ENCODE assay signal across 1 cellular context in genomic region chr19:18683109-18683954, GRCh38.
TF ChIP-seq lines count a peak whose summit lies in the region.

Gene CRTC1, plus strand, starts transcription at chr19:18683680. Its CDS starts 23 bp downstream, at chr19:18683703.

TF ChIP-seq in HepG2, 621 proteins besides CTCF, POLR2A, EP300 and RAD21 (continued from another document and continues in another):
- no peak for TF ChIP-seq ATF6 (CRISPR knock-in tag; conservative IDR thresholded peaks at IDR 0.05)
- TF ChIP-seq CREBL2 (CRISPR knock-in tag; IDR thresholded peaks at IDR 0.05; ENCODE audit: borderline replicate concordance), result peak; percentile 27; the same call in 1 of the 2 replicates
- TF ChIP-seq, protein P1, sequence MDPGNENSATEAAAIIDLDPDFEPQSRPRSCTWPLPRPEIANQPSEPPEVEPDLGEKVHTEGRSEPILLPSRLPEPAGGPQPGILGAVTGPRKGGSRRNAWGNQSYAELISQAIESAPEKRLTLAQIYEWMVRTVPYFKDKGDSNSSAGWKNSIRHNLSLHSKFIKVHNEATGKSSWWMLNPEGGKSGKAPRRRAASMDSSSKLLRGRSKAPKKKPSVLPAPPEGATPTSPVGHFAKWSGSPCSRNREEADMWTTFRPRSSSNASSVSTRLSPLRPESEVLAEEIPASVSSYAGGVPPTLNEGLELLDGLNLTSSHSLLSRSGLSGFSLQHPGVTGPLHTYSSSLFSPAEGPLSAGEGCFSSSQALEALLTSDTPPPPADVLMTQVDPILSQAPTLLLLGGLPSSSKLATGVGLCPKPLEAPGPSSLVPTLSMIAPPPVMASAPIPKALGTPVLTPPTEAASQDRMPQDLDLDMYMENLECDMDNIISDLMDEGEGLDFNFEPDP (CRISPR knock-in tag; conservative IDR thresholded peaks at IDR 0.05), result no peak
- TF ChIP-seq ARHGAP35 (CRISPR knock-in tag; IDR thresholded peaks at IDR 0.05; ENCODE audit: borderline replicate concordance), result no peak
- no peak for TF ChIP-seq RERE (CRISPR knock-in tag; IDR thresholded peaks at IDR 0.05; ENCODE audit: low read depth)
- TF ChIP-seq ZNF598 (CRISPR knock-in tag; IDR thresholded peaks at IDR 0.05; ENCODE audit: borderline replicate concordance), result 0 out of 2 replicates have a peak, but pooled peaks have one; percentile 49
- TF ChIP-seq, protein P2, sequence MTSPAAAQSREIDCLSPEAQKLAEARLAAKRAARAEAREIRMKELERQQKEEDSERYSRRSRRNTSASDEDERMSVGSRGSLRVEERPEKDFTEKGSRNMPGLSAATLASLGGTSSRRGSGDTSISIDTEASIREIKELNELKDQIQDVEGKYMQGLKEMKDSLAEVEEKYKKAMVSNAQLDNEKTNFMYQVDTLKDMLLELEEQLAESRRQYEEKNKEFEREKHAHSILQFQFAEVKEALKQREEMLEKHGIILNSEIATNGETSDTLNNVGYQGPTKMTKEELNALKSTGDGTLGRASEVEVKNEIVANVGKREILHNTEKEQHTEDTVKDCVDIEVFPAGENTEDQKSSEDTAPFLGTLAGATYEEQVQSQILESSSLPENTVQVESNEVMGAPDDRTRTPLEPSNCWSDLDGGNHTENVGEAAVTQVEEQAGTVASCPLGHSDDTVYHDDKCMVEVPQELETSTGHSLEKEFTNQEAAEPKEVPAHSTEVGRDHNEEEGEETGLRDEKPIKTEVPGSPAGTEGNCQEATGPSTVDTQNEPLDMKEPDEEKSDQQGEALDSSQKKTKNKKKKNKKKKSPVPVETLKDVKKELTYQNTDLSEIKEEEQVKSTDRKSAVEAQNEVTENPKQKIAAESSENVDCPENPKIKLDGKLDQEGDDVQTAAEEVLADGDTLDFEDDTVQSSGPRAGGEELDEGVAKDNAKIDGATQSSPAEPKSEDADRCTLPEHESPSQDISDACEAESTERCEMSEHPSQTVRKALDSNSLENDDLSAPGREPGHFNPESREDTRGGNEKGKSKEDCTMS (CRISPR knock-in tag; conservative IDR thresholded peaks at IDR 0.05), result no peak
- no peak for TF ChIP-seq PAF1 (CRISPR knock-in tag; IDR thresholded peaks at IDR 0.05)
- no peak for TF ChIP-seq SP2 (CRISPR knock-in tag; IDR thresholded peaks at IDR 0.05)
- no peak for TF ChIP-seq SP4 (CRISPR knock-in tag; IDR thresholded peaks at IDR 0.05)
- TF ChIP-seq POLR2AphosphoS5 (IDR thresholded peaks at IDR 0.05; ENCODE audit: low read depth, low read length), result peak; percentile 81
- TF ChIP-seq GMEB1 (CRISPR knock-in tag; IDR thresholded peaks at IDR 0.05; ENCODE audit: borderline replicate concordance), result peak; percentile 36; the same call in 1 of the 2 replicates
- TF ChIP-seq, protein P3, sequence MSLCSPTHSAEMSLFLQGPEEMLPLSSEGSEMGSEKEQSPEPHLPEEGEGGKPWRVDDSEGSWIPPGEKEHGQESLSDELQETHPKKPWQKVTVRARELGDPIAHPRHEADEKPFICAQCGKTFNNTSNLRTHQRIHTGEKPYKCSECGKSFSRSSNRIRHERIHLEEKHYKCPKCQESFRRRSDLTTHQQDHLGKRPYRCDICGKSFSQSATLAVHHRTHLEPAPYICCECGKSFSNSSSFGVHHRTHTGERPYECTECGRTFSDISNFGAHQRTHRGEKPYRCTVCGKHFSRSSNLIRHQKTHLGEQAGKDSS (CRISPR knock-in tag; IDR thresholded peaks at IDR 0.05; ENCODE audit: borderline replicate concordance, low read depth), result peak; percentile 57; the same call in 1 of the 2 replicates
- TF ChIP-seq TP53 (CRISPR knock-in tag; conservative IDR thresholded peaks at IDR 0.05), result no peak
- no peak for TF ChIP-seq XBP1 (CRISPR knock-in tag; IDR thresholded peaks at IDR 0.05)
- TF ChIP-seq EEA1 (CRISPR knock-in tag; IDR thresholded peaks at IDR 0.05; ENCODE audit: borderline replicate concordance), result no peak
- no peak for TF ChIP-seq PHB2 (IDR thresholded peaks at IDR 0.05; ENCODE audit: partially characterized antibody)
- peak; percentile 87 for TF ChIP-seq ZNF263 (CRISPR knock-in tag; IDR thresholded peaks at IDR 0.05)
- no peak for TF ChIP-seq NFRKB (IDR thresholded peaks at IDR 0.05)
- peak; percentile 47; the same call in 1 of the 2 replicates for TF ChIP-seq IRF2 (CRISPR knock-in tag; IDR thresholded peaks at IDR 0.05)
- TF ChIP-seq PAXIP1 (CRISPR knock-in tag; conservative IDR thresholded peaks at IDR 0.05), result peak; percentile 40
- TF ChIP-seq, protein P4, sequence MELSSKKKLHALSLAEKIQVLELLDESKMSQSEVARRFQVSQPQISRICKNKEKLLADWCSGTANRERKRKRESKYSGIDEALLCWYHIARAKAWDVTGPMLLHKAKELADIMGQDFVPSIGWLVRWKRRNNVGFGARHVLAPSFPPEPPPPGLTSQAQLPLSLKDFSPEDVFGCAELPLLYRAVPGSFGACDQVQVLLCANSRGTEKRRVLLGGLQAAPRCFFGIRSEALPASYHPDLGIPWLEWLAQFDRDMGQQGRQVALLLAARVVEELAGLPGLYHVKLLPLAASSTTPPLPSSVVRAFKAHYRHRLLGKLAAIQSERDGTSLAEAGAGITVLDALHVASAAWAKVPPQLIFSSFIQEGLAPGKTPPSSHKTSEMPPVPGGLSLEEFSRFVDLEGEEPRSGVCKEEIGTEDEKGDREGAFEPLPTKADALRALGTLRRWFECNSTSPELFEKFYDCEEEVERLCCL (CRISPR knock-in tag; IDR thresholded peaks at IDR 0.05; ENCODE audit: borderline replicate concordance), result no peak
- TF ChIP-seq ZNF780A (CRISPR knock-in tag; IDR thresholded peaks at IDR 0.05), result no peak
- TF ChIP-seq CAMTA2 (CRISPR knock-in tag; IDR thresholded peaks at IDR 0.05; ENCODE audit: borderline replicate concordance), result peak; percentile 87; the same call in 1 of the 2 replicates
- no peak for TF ChIP-seq BHLHE40 (IDR thresholded peaks at IDR 0.05; ENCODE audit: low read length)
- TF ChIP-seq ZBTB44 (CRISPR knock-in tag; IDR thresholded peaks at IDR 0.05), result no peak
- no peak for TF ChIP-seq ELF1 (CRISPR knock-in tag; IDR thresholded peaks at IDR 0.05)
- no peak for TF ChIP-seq JUN (CRISPR knock-in tag; IDR thresholded peaks at IDR 0.05)
- no peak for TF ChIP-seq FOXK2 (IDR thresholded peaks at IDR 0.05)
- no peak for TF ChIP-seq ZFP82 (CRISPR knock-in tag; IDR thresholded peaks at IDR 0.05; ENCODE audit: borderline replicate concordance)
- TF ChIP-seq, protein P5, sequence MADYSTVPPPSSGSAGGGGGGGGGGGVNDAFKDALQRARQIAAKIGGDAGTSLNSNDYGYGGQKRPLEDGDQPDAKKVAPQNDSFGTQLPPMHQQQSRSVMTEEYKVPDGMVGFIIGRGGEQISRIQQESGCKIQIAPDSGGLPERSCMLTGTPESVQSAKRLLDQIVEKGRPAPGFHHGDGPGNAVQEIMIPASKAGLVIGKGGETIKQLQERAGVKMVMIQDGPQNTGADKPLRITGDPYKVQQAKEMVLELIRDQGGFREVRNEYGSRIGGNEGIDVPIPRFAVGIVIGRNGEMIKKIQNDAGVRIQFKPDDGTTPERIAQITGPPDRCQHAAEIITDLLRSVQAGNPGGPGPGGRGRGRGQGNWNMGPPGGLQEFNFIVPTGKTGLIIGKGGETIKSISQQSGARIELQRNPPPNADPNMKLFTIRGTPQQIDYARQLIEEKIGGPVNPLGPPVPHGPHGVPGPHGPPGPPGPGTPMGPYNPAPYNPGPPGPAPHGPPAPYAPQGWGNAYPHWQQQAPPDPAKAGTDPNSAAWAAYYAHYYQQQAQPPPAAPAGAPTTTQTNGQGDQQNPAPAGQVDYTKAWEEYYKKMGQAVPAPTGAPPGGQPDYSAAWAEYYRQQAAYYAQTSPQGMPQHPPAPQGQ (CRISPR knock-in tag; IDR thresholded peaks at IDR 0.05; ENCODE audit: borderline replicate concordance), result no peak
